27 cellular contexts compared by ENCODE assay signal in genomic region chr21:36999131-36999898, GRCh38. TPM values are rescaled to one million over a fixed set of nuclear protein-coding genes. Genes with fewer than 3 reads are reported as not detected.
"Had no signal": no experiment of that assay in that cellular context is flagged by ENCODE, and none has a peak within 500 bp of the region (broad histone marks: within the 10 kb centered on the region; RNA-seq: fewer than 3 reads in every experiment).

No MANE protein-coding gene starts in this region.

- H3K4me3 ChIP-seq: adrenal gland, body of pancreas had no signal

- H3K27me3 ChIP-seq: adrenal gland, body of pancreas had no signal

- ATAC-seq: activated CD4-positive, CD25-positive, alpha-beta regulatory T cell treated with anti-CD3 and anti-CD28 coated beads, Interleukin-2, amount 50 U/mL, for 24 hours; activated CD8-positive, alpha-beta T cell treated with anti-CD3 and anti-CD28 coated beads for 36 hours; activated naive CD8-positive, alpha-beta T cell treated with anti-CD3 and anti-CD28 coated beads, Interleukin-2, amount 50 U/mL, for 24 hours; body of pancreas; esophagus mucosa; T-helper 17 cell had no signal

- DNase-seq: activated B cell treated with CpG ODN at 0.5 μM for 24 hours; activated CD4-positive, alpha-beta T cell treated with anti-CD3 and anti-CD28 coated beads for 48 hours; activated CD4-positive, alpha-beta T cell treated with anti-CD3 and anti-CD28 coated beads, Interleukin-2, amount 50 U/mL, for 1 hour; activated CD4-positive, alpha-beta T cell treated with anti-CD3 and anti-CD28 coated beads, Interleukin-2, amount 50 U/mL, for 48 hours; activated CD8-positive, alpha-beta memory T cell treated with anti-CD3 and anti-CD28 coated beads for 24 hours; activated CD8-positive, alpha-beta T cell treated with anti-CD3 and anti-CD28 coated beads for 36 hours; activated effector memory CD4-positive, alpha-beta T cell treated with anti-CD3 and anti-CD28 coated beads, Interleukin-2, amount 50 U/mL, for 16 hours; activated naive CD4-positive, alpha-beta T cell treated with anti-CD3 and anti-CD28 coated beads for 36 hours; activated naive CD8-positive, alpha-beta T cell treated with anti-CD3 and anti-CD28 coated beads for 36 hours; activated naive CD8-positive, alpha-beta T cell treated with anti-CD3 and anti-CD28 coated beads, Interleukin-2, amount 50 U/mL, for 24 hours; activated T-cell treated with anti-CD3 and anti-CD28 coated beads, Interleukin-2, amount 50 U/mL, for 48 hours; adrenal gland; amygdala; aorta; body of pancreas; caudate nucleus; effector CD8-positive, alpha-beta T cell; foreskin fibroblast; T-helper 1 cell; T-helper 17 cell; T1000; WERI-Rb-1 had no signal

- H3K9me3 ChIP-seq: adrenal gland, body of pancreas had no signal

- H3K36me3 ChIP-seq: adrenal gland, WERI-Rb-1 had no signal

- FAIRE-seq: colon, frontal cortex had no signal

- H3K4me1 ChIP-seq: adrenal gland, body of pancreas had no signal

- H3K27ac ChIP-seq: adrenal gland, body of pancreas, WERI-Rb-1 had no signal

RNA-seq across cellular contexts. Expression of gene RIPPLY3, which starts 7.2 kb away (rescaled TPM):
- total RNA-seq: activated B cell treated with CpG ODN at 0.5 μM for 24 hours; activated CD8-positive, alpha-beta T cell treated with anti-CD3 and anti-CD28 coated beads for 36 hours; activated T-helper 2 cell treated with anti-CD3 and anti-CD28 coated beads, Interferon-gamma antibody, Interleukin-2, Interleukin-4, amounts not matched to agents 10 μg/mL and 5 μg/mL and 100 μg/mL, durations not matched to agents 14 hours and 24 hours and 36 hours; aorta; body of pancreas; esophagus mucosa; frontal cortex; T-helper 17 cell had no signal
